15 cellular contexts compared by ENCODE assay signal in the genomic region with DNA sequence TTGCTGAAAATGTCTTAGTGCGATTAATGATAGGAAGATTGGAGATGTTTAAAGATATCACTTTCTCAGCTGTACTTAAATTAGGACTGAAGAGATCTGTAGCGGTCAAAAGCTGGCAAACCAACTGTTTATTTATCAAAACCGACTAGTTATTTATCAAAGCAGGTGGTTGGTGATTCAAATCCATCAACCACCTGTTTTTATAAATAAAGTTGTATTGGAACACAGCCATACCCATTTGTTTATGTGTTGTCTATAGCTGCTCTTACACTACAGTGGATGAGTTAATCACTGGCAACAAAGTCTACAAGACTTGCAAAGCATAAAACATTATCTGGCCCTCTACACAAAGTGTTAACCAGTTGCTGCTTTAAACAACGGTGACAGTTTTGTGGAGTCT.
DNase-seq lines count a peak whose midpoint lies in the region; ATAC-seq, FAIRE-seq and TF ChIP-seq lines count a peak whose summit lies in the region.
"Had no signal": no experiment of that assay in that cellular context is flagged by ENCODE, and none has a peak within 500 bp of the region (broad histone marks: within the 10 kb centered on the region; RNA-seq: fewer than 3 reads in every experiment).

No MANE protein-coding gene starts in this region.

- H3K4ac ChIP-seq in neuronal stem cell (ENCODE audit: low read length), result no peak overlapping the region

- H2AFZ ChIP-seq in ACC112 (ENCODE audit: low read length, unreplicated experiment) (peak overlapping the region; percentile 25), keratinocyte (ENCODE audit: control insufficient read depth, low read length) (no peak overlapping the region), neuronal stem cell (ENCODE audit: low read length) (no peak overlapping the region)

- no peak for ATAC-seq in RWPE2 (ENCODE audit: low read depth)
- no peak for ATAC-seq in T-helper 17 cell
- ATAC-seq in GM19351 (IDR thresholded peaks at IDR 0.05; ENCODE audit: unreplicated experiment), result no peak

- no peak overlapping the region for H3K14ac ChIP-seq in neuronal stem cell (ENCODE audit: low read length)

- H3K4me2 ChIP-seq in keratinocyte (ENCODE audit: control insufficient read depth, extremely low read depth, insufficient read depth, low read depth, low read length) (no peak overlapping the region), neuronal stem cell (ENCODE audit: insufficient read depth, low read length, poor library complexity, severe bottlenecking) (no peak overlapping the region)

- no peak overlapping the region for H3K4me3 Mint-ChIP-seq in T-helper 17 cell

- no peak overlapping the region for H2AK5ac ChIP-seq in neuronal stem cell (ENCODE audit: low read depth, low read length)

- H3K23ac ChIP-seq in neuronal stem cell (ENCODE audit: low read depth, low read length, poor library complexity), result no peak overlapping the region

- H2BK12ac ChIP-seq in neuronal stem cell (ENCODE audit: low read length), result no peak overlapping the region

- peaks cover 8% of the 10 kb centered on the region for H3K36me3 Mint-ChIP-seq in T-helper 17 cell (ENCODE audit: low read depth)

- H3K36me3 ChIP-seq in ACC112 (ENCODE audit: insufficient read depth, low read length) (no peaks in the 10 kb centered on the region; the same call in 1 of the 2 replicates), RWPE2 (ENCODE audit: low read depth) (no peaks in the 10 kb centered on the region; the same call in 1 of the 2 replicates), keratinocyte (ENCODE audit: control insufficient read depth in 2 of 2, extremely low read depth in 1 of 2, insufficient read depth in 2 of 2, low read length in 2 of 2) (no peaks in the 10 kb centered on the region), neuronal stem cell (replicated peaks in 1 of 2; ENCODE audit: control insufficient read depth in 2 of 2, insufficient read depth in 2 of 2, low read length in 2 of 2) (no peaks in the 10 kb centered on the region)

- H3K27ac ChIP-seq in ACC112 (ENCODE audit: low read depth, low read length) (peak overlapping the region; percentile 68), RWPE2 (ENCODE audit: poor library complexity, severe bottlenecking) (peak overlapping the region; percentile 41), keratinocyte (ENCODE audit: control insufficient read depth, insufficient read depth, low read length) (no peak overlapping the region), neuronal stem cell (replicated peaks; ENCODE audit: low read length) (no peak overlapping the region)

- no peaks in the 10 kb centered on the region for H3K9me1 ChIP-seq in keratinocyte (ENCODE audit: control insufficient read depth, extremely low read depth, insufficient read depth, low read length)

- dilution Hi-C loops in keratinocyte (cut with MboI; ENCODE audit: extremely low pct_ligation_motif_present, low sequenced_read_pairs), result no loop called here

- DNase-seq in H4 (ENCODE audit: low spot score), result peak; percentile 22
- DNase-seq in RWPE2 (ENCODE audit: low spot score), result no peak
- no peak for DNase-seq in keratinocyte (ENCODE audit: low read depth, low spot score)
- DNase-seq in T-helper 17 cell, result no peak
- DNase-seq in NCI-H1436 treated with DMSO at 0.1 percent for 48 hours (lab: John Stamatoyannopoulos, UW), result no peak
- no peak for DNase-seq in neuronal stem cell (ENCODE audit: low spot score)
- DNase-seq: COR-L47, DMS153, Karpas-422, NCI-H2029, NCI-H2171, NCI-H446 treated with DMSO at 0.1 percent for 48 hours, NCI-H748 treated with DMSO at 0.1 percent for 48 hours had no signal

- no peaks in the 10 kb centered on the region for H4K20me1 ChIP-seq in keratinocyte (ENCODE audit: control insufficient read depth, extremely low read depth, insufficient read depth, low read length)

- H3K18ac ChIP-seq in neuronal stem cell (ENCODE audit: low read length), result no peak overlapping the region

- H4K91ac ChIP-seq in neuronal stem cell (ENCODE audit: low read depth, low read length, poor library complexity), result no peak overlapping the region

- H3K4me1 ChIP-seq in ACC112 (ENCODE audit: control insufficient read depth, insufficient read depth, low read length, unreplicated experiment), result peaks cover 31% of the 10 kb centered on the region
- H3K4me1 ChIP-seq in RWPE2 (ENCODE audit: insufficient read depth, poor library complexity, severe bottlenecking), result peaks cover 18% of the 10 kb centered on the region
- peaks cover 12% of the 10 kb centered on the region for H3K4me1 ChIP-seq in keratinocyte (ENCODE audit: control insufficient read depth, extremely low read depth, insufficient read depth, low read length)
- H3K4me1 ChIP-seq in neuronal stem cell (ENCODE audit: control insufficient read depth in 2 of 2, insufficient read depth in 1 of 2, low read depth in 1 of 2, low read length in 2 of 2), result no peaks in the 10 kb centered on the region

- H3K27ac Mint-ChIP-seq in T-helper 17 cell, result no peak overlapping the region

- FAIRE-seq in keratinocyte (lab: Jason Lieb, UNC), result peak; percentile 20

- H3K9me3 ChIP-seq in RWPE2 (ENCODE audit: severe bottlenecking), result no peaks in the 10 kb centered on the region
- H3K9me3 ChIP-seq in keratinocyte (ENCODE audit: control insufficient read depth, low read depth, low read length), result no peaks in the 10 kb centered on the region
- H3K9me3 ChIP-seq in T-helper 17 cell (ENCODE audit: control insufficient read depth, low read length, poor library complexity, severe bottlenecking), result no peaks in the 10 kb centered on the region
- no peaks in the 10 kb centered on the region for H3K9me3 ChIP-seq in neuronal stem cell (replicated peaks in 1 of 2; ENCODE audit: control insufficient read depth in 2 of 2, insufficient read depth in 1 of 2, low read depth in 1 of 2, low read length in 2 of 2)

- TF ChIP-seq CTCF in RWPE2 (IDR thresholded peaks at IDR 0.05; ENCODE audit: poor library complexity, severe bottlenecking) (no peak), keratinocyte (optimal IDR thresholded peaks at IDR 0.05 in 1 of 3, IDR thresholded peaks at IDR 0.05 in 1 of 3, conservative IDR thresholded peaks at IDR 0.05 in 1 of 3; ENCODE audit: extremely low read depth in 1 of 3, insufficient read depth in 2 of 3, low read length in 3 of 3) (no peak)

- no peak overlapping the region for H2BK5ac ChIP-seq in neuronal stem cell (ENCODE audit: low read length)

- no peaks in the 10 kb centered on the region for H3K79me1 ChIP-seq in neuronal stem cell (ENCODE audit: low read depth, low read length)

- H4K8ac ChIP-seq in neuronal stem cell (ENCODE audit: low read depth, low read length), result no peak overlapping the region

- H3K79me2 ChIP-seq in ACC112 (ENCODE audit: control insufficient read depth, insufficient read depth, low read length, unreplicated experiment) (no peaks in the 10 kb centered on the region), keratinocyte (ENCODE audit: control insufficient read depth, insufficient read depth, low read length) (no peaks in the 10 kb centered on the region)

- H3K9ac ChIP-seq in keratinocyte (ENCODE audit: control insufficient read depth, extremely low read depth, insufficient read depth, low read length) (no peak overlapping the region), neuronal stem cell (ENCODE audit: low read depth, low read length, poor library complexity) (no peak overlapping the region)

- H3K27me3 ChIP-seq in ACC112 (ENCODE audit: insufficient read depth, low read length) (no peaks in the 10 kb centered on the region), RWPE2 (ENCODE audit: insufficient read depth, poor library complexity, severe bottlenecking) (no peaks in the 10 kb centered on the region), keratinocyte (ENCODE audit: control insufficient read depth, extremely low read depth, insufficient read depth, low read length) (no peaks in the 10 kb centered on the region), neuronal stem cell (ENCODE audit: control insufficient read depth in 3 of 3, insufficient read depth in 3 of 3, low read depth in 1 of 3, low read length in 3 of 3) (no peaks in the 10 kb centered on the region)

- H2BK120ac ChIP-seq in neuronal stem cell (ENCODE audit: low read depth, low read length), result no peak overlapping the region

- H2BK15ac ChIP-seq in neuronal stem cell (ENCODE audit: low read length), result no peak overlapping the region

- H3K4me3 ChIP-seq in ACC112 (ENCODE audit: low read depth, low read length) (no peak overlapping the region), RWPE2 (ENCODE audit: severe bottlenecking) (no peak overlapping the region), keratinocyte (ENCODE audit: control insufficient read depth in 2 of 3, extremely low read depth in 1 of 3, insufficient read depth in 2 of 3, low read depth in 1 of 3, low read length in 3 of 3) (no peak overlapping the region), neuronal stem cell (ENCODE audit: low read length in 2 of 2) (no peak overlapping the region)

- H3K27me3 Mint-ChIP-seq in T-helper 17 cell, result no peaks in the 10 kb centered on the region

- no CpG with 5 or more reads among the region's 4 CpGs for WGBS in neuronal stem cell (ENCODE audit: extremely low coverage in 2 of 2, insufficient read length in 2 of 2, insufficient replicate concordance in 1 of 2), 2 donors

- H3K4me1 Mint-ChIP-seq in T-helper 17 cell, result no peaks in the 10 kb centered on the region

Comparison
In these comparisons a context has a peak if more than half of its experiments do, and no peak if none do; other contexts are left out.
1. H3K27ac ChIP-seq: peak in ACC112 (single experiment) and RWPE2 (single experiment); none in keratinocyte (single experiment) and neuronal stem cell (single experiment).